12 cellular contexts compared by ENCODE assay signal in genomic region chrX:10922158-10922557, GRCh38.
DNase-seq lines count a peak whose midpoint lies in the region; ATAC-seq and TF ChIP-seq lines count a peak whose summit lies in the region.
"Had no signal": no experiment of that assay in that cellular context is flagged by ENCODE, and none has a peak within 500 bp of the region (broad histone marks: within the 10 kb centered on the region; RNA-seq: fewer than 3 reads in every experiment).

No MANE protein-coding gene starts in this region.

- no peak overlapping the region for H3K4me2 ChIP-seq in PC-3 (ENCODE audit: low read length)

- H3K27ac ChIP-seq in PC-3 (ENCODE audit: low read length) = no peak overlapping the region
- H3K27ac ChIP-seq: pancreas had no signal

- TF ChIP-seq CTCF in PC-3 (conservative IDR thresholded peaks at IDR 0.05; ENCODE audit: low read depth, low read length) = no peak

- H3K79me2 ChIP-seq in PC-3 (ENCODE audit: low read length) = no peaks in the 10 kb centered on the region

- H3F3A ChIP-seq in PC-3 (ENCODE audit: low read length, unreplicated experiment) = no peaks in the 10 kb centered on the region

- H3K4me3 ChIP-seq in PC-3 (ENCODE audit: low read length) = no peak overlapping the region
- H3K4me3 ChIP-seq: pancreas had no signal

- ATAC-seq in PC-3 = peak; percentile 86

- H3K9me3 ChIP-seq in PC-3 (ENCODE audit: low read length) = no peaks in the 10 kb centered on the region
- H3K9me3 ChIP-seq: pancreas had no signal

- H3K9me2 ChIP-seq in PC-3 (replicated peaks; ENCODE audit: low read length) = no peaks in the 10 kb centered on the region

- H3K4me1 ChIP-seq in PC-3 (ENCODE audit: insufficient read depth, low read length) = peaks cover 14% of the 10 kb centered on the region
- H3K4me1 ChIP-seq: pancreas had no signal

- CTCF ChIA-PET in PC-3 (lab: Charles Lee) = no interaction called here

- intact Hi-C loops in PC-3 (cut with micrococcal nuclease) = loop anchor here (5.0 kb wide), 1 partner anchor 90 kb away; no protein-coding TSS in a partner anchor

- H3K9ac ChIP-seq in PC-3 (ENCODE audit: low read length) = no peak overlapping the region

- H2AFZ ChIP-seq in PC-3 (ENCODE audit: low read length) = no peak overlapping the region

- BruUV-seq in PC-3 (replicated peaks; lab: Mats Ljungman, UMichigan) = no TSS peak

- no peaks in the 10 kb centered on the region for H3K27me3 ChIP-seq in PC-3 (ENCODE audit: low read length)

- no peaks in the 10 kb centered on the region for H4K20me1 ChIP-seq in PC-3 (ENCODE audit: low read length)

- DNase-seq in DMS79 treated with DMSO at 0.1 percent for 48 hours (lab: John Stamatoyannopoulos, UW) (peak; percentile 37), PC-3 (peak; percentile 90), epidermal melanocyte (ENCODE audit: insufficient read length, low spot score) (peak; percentile 17), mucosa of gallbladder (ENCODE audit: low spot score) (peak; percentile 40), DMS153 treated with DMSO at 0.1 percent for 48 hours (lab: John Stamatoyannopoulos, UW; ENCODE audit: unreplicated experiment) (no peak), COR-L47 (lab: John Stamatoyannopoulos, UW) (no peak), mesenteric fat pad (ENCODE audit: low spot score) (no peak), middle frontal gyrus (ENCODE audit: extremely low spot score, low spot score) (no peak)
- DNase-seq: Kasumi-1, NCI-H748 treated with DMSO at 0.1 percent for 48 hours, pancreas, T-helper 9 cell had no signal

- POLR2A ChIA-PET in PC-3 (lab: Charles Lee; ENCODE audit: unreplicated experiment) = interaction anchor here (0.6 kb wide), 1 partner anchor 594 kb away, joined by 3 read pairs; no protein-coding TSS in a partner anchor

- H3K36me3 ChIP-seq in PC-3 (ENCODE audit: low read depth, low read length) = no peaks in the 10 kb centered on the region
- H3K36me3 ChIP-seq: pancreas had no signal

Comparison
In these comparisons a context has a peak if more than half of its experiments do, and no peak if none do; other contexts are left out.
1. DNase-seq: peak in DMS79 treated with DMSO at 0.1 percent for 48 hours (single experiment), PC-3 (single experiment), epidermal melanocyte (single experiment) and mucosa of gallbladder (single experiment); none in DMS153 treated with DMSO at 0.1 percent for 48 hours (single experiment), COR-L47 (single experiment), mesenteric fat pad (single experiment) and middle frontal gyrus (single experiment).